ENCODE assay signal across 16 cellular contexts in genomic region chr1:154471304-154471703, GRCh38. TPM values are rescaled to one million over a fixed set of nuclear protein-coding genes. Genes with fewer than 3 reads are reported as not detected.
DNase-seq lines count a peak whose midpoint lies in the region; ATAC-seq and TF ChIP-seq lines count a peak whose summit lies in the region.
"Had no signal": no experiment of that assay in that cellular context is flagged by ENCODE, and none has a peak within 500 bp of the region (broad histone marks: within the 10 kb centered on the region; RNA-seq: fewer than 3 reads in every experiment).

No MANE protein-coding gene starts in this region.

- peaks cover 21% of the 10 kb centered on the region for H3K4me1 Mint-ChIP-seq in T-helper 2 cell treated with Interferon-gamma antibody and Interleukin-4, amounts not matched to agents 5 μg/mL and 100 μg/mL, for 36 hours (ENCODE audit: low read depth)
- peaks cover 37 to 42% (median 38%) of the 10 kb centered on the region in 3 donors for H3K4me1 Mint-ChIP-seq in T-cell

- no peaks in the 10 kb centered on the region for H3K9me3 Mint-ChIP-seq in T-helper 2 cell treated with Interferon-gamma antibody and Interleukin-4, amounts not matched to agents 5 μg/mL and 100 μg/mL, for 36 hours
- H3K9me3 Mint-ChIP-seq in T-cell, result no peaks in the 10 kb centered on the region
- H3K9me3 Mint-ChIP-seq: CD14-positive monocyte had no signal

- POLR2A ChIA-PET in T-cell (lab: Charles Lee), result no interaction called here

- intact Hi-C loops in mucosa of descending colon (cut with DNase I, micrococcal nuclease) (no loop called here), sciatic nerve (cut with DNase I) (no loop called here), uterus (cut with DNase I; ENCODE audit: low total_unique reads) (no loop called here)

- CTCF ChIA-PET in T-cell (lab: Charles Lee), result interaction anchor here in 1 of 2 donors (0.6 kb wide), 1 partner anchor 142 kb away, joined by 3 read pairs; no protein-coding TSS in a partner anchor

- H3K4me3 Mint-ChIP-seq in T-helper 2 cell treated with Interferon-gamma antibody and Interleukin-4, amounts not matched to agents 5 μg/mL and 100 μg/mL, for 36 hours, result no peak overlapping the region
- no peak overlapping the region for H3K4me3 Mint-ChIP-seq in T-cell
- H3K4me3 Mint-ChIP-seq: CD14-positive monocyte had no signal

- H3K27ac Mint-ChIP-seq in T-helper 2 cell treated with Interferon-gamma antibody and Interleukin-4, amounts not matched to agents 5 μg/mL and 100 μg/mL, for 36 hours, result peak overlapping the region; percentile 35
- H3K27ac Mint-ChIP-seq in T-cell, result peak overlapping the region; percentile 63 to 79

- H3K36me3 ChIP-seq in mucosa of descending colon (ENCODE audit: low read depth) (no peaks in the 10 kb centered on the region), uterus (no peaks in the 10 kb centered on the region)

- H3K4me3 ChIP-seq in mucosa of descending colon (no peak overlapping the region), uterus (no peak overlapping the region)
- H3K4me3 ChIP-seq: GM12878, GM23248 had no signal

- no peak for TF ChIP-seq POLR2A in uterus (IDR thresholded peaks at IDR 0.05)

- no peak overlapping the region for H3K27ac ChIP-seq in uterus
- H3K27ac ChIP-seq: 22Rv1, GM23248 had no signal

- no peak for TF ChIP-seq CTCF in mucosa of descending colon (IDR thresholded peaks at IDR 0.05)
- no peak for TF ChIP-seq CTCF in uterus (IDR thresholded peaks at IDR 0.05)

- no peaks in the 10 kb centered on the region for H3K27me3 ChIP-seq in uterus

- H3K9me3 ChIP-seq in mucosa of descending colon (no peaks in the 10 kb centered on the region), uterus (no peaks in the 10 kb centered on the region)

- no peaks in the 10 kb centered on the region for H3K36me3 Mint-ChIP-seq in T-helper 2 cell treated with Interferon-gamma antibody and Interleukin-4, amounts not matched to agents 5 μg/mL and 100 μg/mL, for 36 hours (ENCODE audit: low read depth)
- no peaks in the 10 kb centered on the region for H3K36me3 Mint-ChIP-seq in T-cell

- no peak for DNase-seq in T-helper 2 cell treated with Interferon-gamma antibody and Interleukin-4, amounts not matched to agents 5 μg/mL and 100 μg/mL, for 36 hours (ENCODE audit: low spot score)
- DNase-seq in T-helper 2 cell (no peak), T-cell (no peak), mucosa of descending colon (peak in 2 of 3 donors; percentile 40 to 62), sciatic nerve (ENCODE audit: low spot score) (peak; percentile 18), uterus (no peak), NCI-H128 (lab: John Stamatoyannopoulos, UW; ENCODE audit: unreplicated experiment) (no peak)
- DNase-seq: DMS79, GM23248 had no signal

- H3K4me1 ChIP-seq in mucosa of descending colon (ENCODE audit: low read depth) (peaks cover 22% of the 10 kb centered on the region), uterus (no peaks in the 10 kb centered on the region)

- no peaks in the 10 kb centered on the region for H3K27me3 Mint-ChIP-seq in T-helper 2 cell treated with Interferon-gamma antibody and Interleukin-4, amounts not matched to agents 5 μg/mL and 100 μg/mL, for 36 hours (ENCODE audit: low read depth)
- no peaks in the 10 kb centered on the region for H3K27me3 Mint-ChIP-seq in T-cell

- ATAC-seq in T-cell (replicated peaks in 1 of 4) (no peak), mucosa of descending colon (peak; percentile 62), sciatic nerve (no peak), HG02884 (IDR thresholded peaks at IDR 0.05; ENCODE audit: unreplicated experiment) (no peak)
- ATAC-seq: GM12878, HCT116 had no signal

RNA-seq across cellular contexts. Expression of gene TDRD10, which starts 30.7 kb away (rescaled TPM):
- total RNA-seq in T-cell, result not detected
- total RNA-seq in mucosa of descending colon, result 1 to 10 TPM in 1 of 3 donors, under 1 TPM in 2; 0.65 to 2.0 (median 0.72) TPM
- total RNA-seq in sciatic nerve, result 11.7 TPM
- total RNA-seq in uterus, result 10 to 100 TPM in 2 of 4 donors, 1 to 10 TPM in 2; 1.3 to 19.7 (median 6.9) TPM
- total RNA-seq: A673, GM12878, GM23248 had no signal

RNA-seq across cellular contexts. Expression of gene SHE, which starts 30.9 kb away (rescaled TPM):
- under 1 TPM in 3 of 5 donors, not detected in 2; 0.06 to 0.07 (median 0.06) TPM for total RNA-seq in T-cell
- total RNA-seq in mucosa of descending colon, result 1 to 10 TPM; 3.6 to 7.7 (median 6.0) TPM
- total RNA-seq in sciatic nerve, result 30.5 TPM
- total RNA-seq in uterus, result 10 to 100 TPM; 14.6 to 44.5 (median 27.2) TPM
- total RNA-seq: G401, GM23248 had no signal

Comparison
In these comparisons a context has a peak if more than half of its experiments do, and no peak if none do; other contexts are left out.
1. DNase-seq: peak in mucosa of descending colon (2 of 3) and sciatic nerve (single experiment); none in T-helper 2 cell treated with Interferon-gamma antibody and Interleukin-4, amounts not matched to agents 5 μg/mL and 100 μg/mL, for 36 hours (single experiment), T-helper 2 cell (0 of 5), T-cell (0 of 34), uterus (0 of 2) and NCI-H128 (single experiment).
2. RNA of gene SHE, which starts 30.9 kb away (total RNA-seq): 14.6 to 44.5 TPM in uterus, 30.5 TPM in sciatic nerve (single experiment) and 3.6 to 7.7 TPM in mucosa of descending colon; 0.06 to 0.07 TPM in T-cell; every median in the first group is over 4 times any median in the second.